8 cellular contexts compared by ENCODE assay signal in the genomic region with DNA sequence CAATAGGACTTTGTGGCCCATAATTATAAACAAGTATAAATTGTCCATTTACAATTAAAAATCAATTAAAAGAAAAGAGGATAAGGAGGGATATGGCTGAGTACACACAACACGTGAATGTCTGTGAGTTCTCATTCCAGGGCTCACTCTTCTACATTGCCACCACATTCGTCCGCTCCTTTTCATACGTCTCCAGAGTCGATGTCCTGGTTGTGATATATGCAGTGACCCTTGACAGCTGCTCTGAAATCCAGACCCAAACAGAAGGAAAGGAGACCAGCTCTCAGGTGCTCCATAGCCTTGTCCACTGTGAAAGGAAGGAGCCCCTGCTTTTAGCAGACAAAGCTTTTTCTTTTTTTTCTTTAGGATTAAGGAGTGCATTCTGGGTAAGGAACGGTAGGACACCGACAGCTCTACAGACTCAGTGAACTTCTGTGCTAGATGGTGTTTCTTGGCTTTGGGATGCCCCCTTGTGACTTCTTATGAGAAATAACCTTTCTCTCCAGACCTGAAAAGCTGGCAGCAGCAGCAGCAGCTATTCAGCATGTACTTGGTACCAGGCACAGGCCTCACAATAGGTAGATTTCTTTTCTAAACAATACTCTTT.
DNase-seq lines count a peak whose midpoint lies in the region; ATAC-seq and TF ChIP-seq lines count a peak whose summit lies in the region.

No MANE protein-coding gene starts in this region.

- peak; percentile 71 for ATAC-seq in stimulated activated effector memory CD8-positive, alpha-beta T cell treated with anti-CD3 and anti-CD28 coated beads, Interleukin-12 subunit alpha, Interleukin-12 subunit beta, amount 100 ng/mL, for 72 hours
- ATAC-seq in HG03175 (IDR thresholded peaks at IDR 0.05; ENCODE audit: unreplicated experiment): no peak
- ATAC-seq in GM21786 (IDR thresholded peaks at IDR 0.05; ENCODE audit: unreplicated experiment): no peak

- H3K27ac Mint-ChIP-seq in stimulated activated effector memory CD8-positive, alpha-beta T cell treated with anti-CD3 and anti-CD28 coated beads, Interleukin-12 subunit alpha, Interleukin-12 subunit beta, amount 100 ng/mL, for 72 hours: no peak overlapping the region

- peaks cover 73% of the 10 kb centered on the region for H3K36me3 Mint-ChIP-seq in stimulated activated effector memory CD8-positive, alpha-beta T cell treated with anti-CD3 and anti-CD28 coated beads, Interleukin-12 subunit alpha, Interleukin-12 subunit beta, amount 100 ng/mL, for 72 hours

- peak; percentile 59 for TF ChIP-seq CTCF in AG09309 (IDR thresholded peaks at IDR 0.05; ENCODE audit: control insufficient read depth, insufficient read depth, low read depth, low read length, missing control alignments)
- peak; percentile 12 for TF ChIP-seq CTCF in GM12865 (IDR thresholded peaks at IDR 0.05; ENCODE audit: insufficient read depth, low read depth, low read length, missing control alignments)
- TF ChIP-seq CTCF in WI38 (IDR thresholded peaks at IDR 0.05; ENCODE audit: low read depth, low read length): peak; percentile 59

- H3K4me3 ChIP-seq in AG09309 (ENCODE audit: control insufficient read depth, low read depth, low read length): no peak overlapping the region
- H3K4me3 ChIP-seq in GM12865 (ENCODE audit: low read depth, low read length): no peak overlapping the region
- no peak overlapping the region for H3K4me3 ChIP-seq in WI38 (ENCODE audit: low read depth, low read length)

- DNase-seq in AG09309 (ENCODE audit: low read depth) (peak; percentile 52), GM12865 (ENCODE audit: low read depth) (peak; percentile 45), NCI-H2029 treated with DMSO at 0.1 percent for 48 hours (lab: John Stamatoyannopoulos, UW) (peak; percentile 28), hepatic stellate cell (ENCODE audit: low spot score) (peak; percentile 61)
- no peak for DNase-seq in stimulated activated effector memory CD8-positive, alpha-beta T cell treated with anti-CD3 and anti-CD28 coated beads, Interleukin-12 subunit alpha, Interleukin-12 subunit beta, amount 100 ng/mL, for 72 hours (ENCODE audit: low spot score in 2 of 2)

- no peaks in the 10 kb centered on the region for H3K9me3 Mint-ChIP-seq in stimulated activated effector memory CD8-positive, alpha-beta T cell treated with anti-CD3 and anti-CD28 coated beads, Interleukin-12 subunit alpha, Interleukin-12 subunit beta, amount 100 ng/mL, for 72 hours

- no peak overlapping the region for H3K4me3 Mint-ChIP-seq in stimulated activated effector memory CD8-positive, alpha-beta T cell treated with anti-CD3 and anti-CD28 coated beads, Interleukin-12 subunit alpha, Interleukin-12 subunit beta, amount 100 ng/mL, for 72 hours

- H3K4me1 Mint-ChIP-seq in stimulated activated effector memory CD8-positive, alpha-beta T cell treated with anti-CD3 and anti-CD28 coated beads, Interleukin-12 subunit alpha, Interleukin-12 subunit beta, amount 100 ng/mL, for 72 hours: peaks cover 4% of the 10 kb centered on the region

Comparison
In these comparisons a context has a peak if more than half of its experiments do, and no peak if none do; other contexts are left out.
1. DNase-seq: peak in AG09309 (single experiment), GM12865 (single experiment), NCI-H2029 treated with DMSO at 0.1 percent for 48 hours (single experiment) and hepatic stellate cell (single experiment); none in stimulated activated effector memory CD8-positive, alpha-beta T cell treated with anti-CD3 and anti-CD28 coated beads, Interleukin-12 subunit alpha, Interleukin-12 subunit beta, amount 100 ng/mL, for 72 hours (0 of 2).
2. Peak in every context shown above with its lines, with median percentiles within 50 percentile points of each other: CTCF ChIP-seq.